ENCODE assay signal across 16 cellular contexts in genomic region chr17:35312346-35312745, GRCh38.
DNase-seq lines count a peak whose midpoint lies in the region; ATAC-seq lines count a peak whose summit lies in the region.
"Had no signal": no experiment of that assay in that cellular context is flagged by ENCODE, and none has a peak within 500 bp of the region (broad histone marks: within the 10 kb centered on the region; RNA-seq: fewer than 3 reads in every experiment).

No MANE protein-coding gene starts in this region.

- peaks cover 39% of the 10 kb centered on the region for H3K4me1 ChIP-seq in CD4-positive, CD25-positive, alpha-beta regulatory T cell (ENCODE audit: control insufficient read depth, insufficient read depth, low read length, poor library complexity, severe bottlenecking)

- POLR2A ChIA-PET in T-cell (lab: Charles Lee): interaction anchor here (0.6 to 1.3 kb wide), 4 partner anchors 180 to 259 kb away, joined by 3 to 4 read pairs (median 4); partner anchors contain the start of gene SLFN12L (in 1 of the 2)

- CTCF ChIA-PET in T-cell (lab: Charles Lee): interaction anchor here (0.5 to 4.3 kb wide), 22 partner anchors 26 to 496 kb away, joined by 3 to 136 read pairs (median 5); partner anchors contain the start of genes SLFN12L (in 2 of the 2), PEX12 (in 1 of the 2), SLFN11 (in 1 of the 2) and SLFN5 (in 1 of the 2)

- H3K27ac ChIP-seq in CD4-positive, CD25-positive, alpha-beta regulatory T cell (ENCODE audit: insufficient read depth, low read length, poor library complexity, severe bottlenecking): peak overlapping the region; percentile 93
- H3K27ac ChIP-seq: 22Rv1 had no signal

- H3K27me3 Mint-ChIP-seq in T-helper 1 cell treated with Interleukin-12 subunit alpha and Interleukin-12 subunit beta and Interleukin-4 antibody, amounts not matched to agents 30 μg/mL and 1 μg/mL, for 36 hours (ENCODE audit: low read depth): peaks cover 16% of the 10 kb centered on the region
- no peaks in the 10 kb centered on the region for H3K27me3 Mint-ChIP-seq in CD4-positive, CD25-positive, alpha-beta regulatory T cell
- no peaks in the 10 kb centered on the region for H3K27me3 Mint-ChIP-seq in T-cell
- no peaks in the 10 kb centered on the region for H3K27me3 Mint-ChIP-seq in effector memory CD8-positive, alpha-beta T cell

- H3K9me3 ChIP-seq in CD4-positive, CD25-positive, alpha-beta regulatory T cell (ENCODE audit: control insufficient read depth in 2 of 2, low read length in 2 of 2): no peaks in the 10 kb centered on the region
- H3K9me3 ChIP-seq: esophagus squamous epithelium, suprapubic skin had no signal

- no peaks in the 10 kb centered on the region for H3K27me3 ChIP-seq in CD4-positive, CD25-positive, alpha-beta regulatory T cell (ENCODE audit: control insufficient read depth, insufficient read depth, low read length)
- H3K27me3 ChIP-seq: esophagus squamous epithelium, heart right ventricle, suprapubic skin had no signal

- peaks cover 19% of the 10 kb centered on the region for H3K9me3 Mint-ChIP-seq in T-helper 1 cell treated with Interleukin-12 subunit alpha and Interleukin-12 subunit beta and Interleukin-4 antibody, amounts not matched to agents 30 μg/mL and 1 μg/mL, for 36 hours
- H3K9me3 Mint-ChIP-seq in CD4-positive, CD25-positive, alpha-beta regulatory T cell: peaks cover 0 to 13% (median 0%) of the 10 kb centered on the region in 7 donors
- H3K9me3 Mint-ChIP-seq in T-cell: peaks cover 0 to 13% (median 12%) of the 10 kb centered on the region in 3 donors
- no peaks in the 10 kb centered on the region for H3K9me3 Mint-ChIP-seq in effector memory CD8-positive, alpha-beta T cell
- H3K9me3 Mint-ChIP-seq: neural crest cell had no signal

- H3K4me1 Mint-ChIP-seq in T-helper 1 cell treated with Interleukin-12 subunit alpha and Interleukin-12 subunit beta and Interleukin-4 antibody, amounts not matched to agents 30 μg/mL and 1 μg/mL, for 36 hours (ENCODE audit: low read depth): peaks cover 38% of the 10 kb centered on the region
- peaks cover 3 to 58% (median 35%) of the 10 kb centered on the region in 4 donors for H3K4me1 Mint-ChIP-seq in CD4-positive, CD25-positive, alpha-beta regulatory T cell
- peaks cover 55 to 68% (median 56%) of the 10 kb centered on the region in 3 donors for H3K4me1 Mint-ChIP-seq in T-cell
- peaks cover 37 to 44% of the 10 kb centered on the region in 2 donors for H3K4me1 Mint-ChIP-seq in effector memory CD8-positive, alpha-beta T cell (ENCODE audit: low read depth in 2 of 2)
- H3K4me1 Mint-ChIP-seq: neural crest cell had no signal

- ATAC-seq in CD4-positive, CD25-positive, alpha-beta regulatory T cell (ENCODE audit: low read depth in 2 of 2): no peak
- ATAC-seq in T-cell (replicated peaks in 1 of 4) (no peak), HG03342 (IDR thresholded peaks at IDR 0.05; ENCODE audit: unreplicated experiment) (no peak)
- no peak for ATAC-seq in effector memory CD8-positive, alpha-beta T cell (replicated peaks)

- H3K36me3 ChIP-seq in CD4-positive, CD25-positive, alpha-beta regulatory T cell (ENCODE audit: control insufficient read depth, insufficient read depth, low read length): no peaks in the 10 kb centered on the region
- H3K36me3 ChIP-seq: esophagus squamous epithelium, heart right ventricle, suprapubic skin had no signal

- DNase-seq in T-helper 1 cell (no peak), T-cell (no peak), cerebellar cortex (ENCODE audit: low spot score) (no peak)
- DNase-seq in CD4-positive, CD25-positive, alpha-beta regulatory T cell: no peak
- no peak for DNase-seq in effector memory CD8-positive, alpha-beta T cell
- DNase-seq in stimulated activated CD4-positive, alpha-beta T cell treated with anti-CD3 and anti-CD28 coated beads, Interleukin-4, amount 100 ng/mL, for 24 hours: no peak
- DNase-seq: activated CD4-positive, CD25-positive, alpha-beta regulatory T cell treated with anti-CD3 and anti-CD28 coated beads, Interleukin-2, amount 50 U/mL, for 72 hours; esophagus squamous epithelium had no signal

- peak overlapping the region; percentile 94 for H3K4me3 Mint-ChIP-seq in T-helper 1 cell treated with Interleukin-12 subunit alpha and Interleukin-12 subunit beta and Interleukin-4 antibody, amounts not matched to agents 30 μg/mL and 1 μg/mL, for 36 hours
- H3K4me3 Mint-ChIP-seq in CD4-positive, CD25-positive, alpha-beta regulatory T cell: peak overlapping the region; percentile 93 to 97 (median 96)
- peak overlapping the region in 2 of 3 donors; percentile 91 to 93 for H3K4me3 Mint-ChIP-seq in T-cell
- H3K4me3 Mint-ChIP-seq in effector memory CD8-positive, alpha-beta T cell: peak overlapping the region; percentile 99 to 100
- H3K4me3 Mint-ChIP-seq: neural crest cell had no signal

- H3K36me3 Mint-ChIP-seq in T-helper 1 cell treated with Interleukin-12 subunit alpha and Interleukin-12 subunit beta and Interleukin-4 antibody, amounts not matched to agents 30 μg/mL and 1 μg/mL, for 36 hours (ENCODE audit: low read depth): peaks cover 22% of the 10 kb centered on the region
- H3K36me3 Mint-ChIP-seq in CD4-positive, CD25-positive, alpha-beta regulatory T cell: no peaks in the 10 kb centered on the region
- no peaks in the 10 kb centered on the region for H3K36me3 Mint-ChIP-seq in T-cell
- H3K36me3 Mint-ChIP-seq in effector memory CD8-positive, alpha-beta T cell (ENCODE audit: insufficient read depth): peaks cover 14% of the 10 kb centered on the region

- H3K27ac Mint-ChIP-seq in T-helper 1 cell treated with Interleukin-12 subunit alpha and Interleukin-12 subunit beta and Interleukin-4 antibody, amounts not matched to agents 30 μg/mL and 1 μg/mL, for 36 hours: peak overlapping the region; percentile 93
- H3K27ac Mint-ChIP-seq in CD4-positive, CD25-positive, alpha-beta regulatory T cell: peak overlapping the region; percentile 98 to 100 (median 99)
- peak overlapping the region; percentile 97 to 98 for H3K27ac Mint-ChIP-seq in T-cell
- peak overlapping the region; percentile 99 for H3K27ac Mint-ChIP-seq in effector memory CD8-positive, alpha-beta T cell

- H3K4me3 ChIP-seq in CD4-positive, CD25-positive, alpha-beta regulatory T cell (ENCODE audit: low read depth, low read length): peak overlapping the region; percentile 84
- H3K4me3 ChIP-seq: lung, mucosa of descending colon had no signal
